18 cellular contexts compared by ENCODE assay signal in the genomic region with DNA sequence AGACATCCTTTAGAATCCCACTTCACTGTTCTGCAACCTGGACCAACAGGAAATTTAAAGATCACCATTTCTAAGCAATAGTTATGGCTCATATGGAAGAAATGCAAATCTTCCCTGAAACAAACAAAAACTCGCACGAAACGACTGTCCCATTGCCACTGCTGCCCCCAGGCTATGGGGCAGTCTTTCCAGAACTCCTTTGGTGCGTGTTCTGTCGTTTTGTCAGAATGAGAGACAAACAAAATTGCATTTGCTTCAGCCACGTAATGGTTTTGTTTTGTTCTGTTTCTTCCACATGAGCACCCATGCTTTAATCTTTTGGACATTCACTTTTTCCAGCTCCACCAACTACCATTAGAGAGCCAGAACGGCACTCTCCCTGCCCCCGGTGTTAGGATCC. TPM values are rescaled to one million over a fixed set of nuclear protein-coding genes. Genes with fewer than 3 reads are reported as not detected.
"Had no signal": no experiment of that assay in that cellular context is flagged by ENCODE, and none has a peak within 500 bp of the region (broad histone marks: within the 10 kb centered on the region; RNA-seq: fewer than 3 reads in every experiment).

No MANE protein-coding gene starts in this region.

- H2AFZ ChIP-seq: hepatocyte, neural progenitor cell, parathyroid adenoma had no signal

- H3K9me3 ChIP-seq: colonic mucosa, psoas muscle, sigmoid colon, testis, tibial nerve had no signal

- H3K4me2 ChIP-seq: hepatocyte, neural progenitor cell had no signal

- H3K4me3 ChIP-seq: colonic mucosa, hepatocyte, neural progenitor cell, psoas muscle, sigmoid colon, skin epidermis, testis, tibial nerve had no signal

- DNase-seq: colonic mucosa; dermis blood vessel endothelial cell; erythroblast; foreskin keratinocyte; naive thymus-derived CD4-positive, alpha-beta T cell; occipital lobe; psoas muscle; stimulated activated CD4-positive, alpha-beta T cell treated with anti-CD3 and anti-CD28 coated beads, Interleukin-2, amount 100 ng/mL, for 24 hours; stimulated activated CD4-positive, alpha-beta T cell treated with anti-CD3 and anti-CD28 coated beads, Interleukin-4, amount 100 ng/mL, for 4 hours; stimulated activated naive B cell treated with anti-CD40 and anti-IgM and Interleukin-4, amounts not matched to agents 10 μg/mL and 1 μg/mL and 100 μg/mL, for 72 hours; stimulated activated naive CD8-positive, alpha-beta T cell treated with anti-CD3 and anti-CD28 coated beads, Interleukin-15, amount 100 ng/mL, for 72 hours; testis had no signal

- H3K27ac ChIP-seq: colonic mucosa, foreskin keratinocyte, hepatocyte, neural progenitor cell, parathyroid adenoma, psoas muscle, sigmoid colon, testis, tibial nerve had no signal

- H3K27me3 ChIP-seq: colonic mucosa, foreskin keratinocyte, hepatocyte, neural progenitor cell, sigmoid colon, testis had no signal

- H3K36me3 ChIP-seq: colonic mucosa, neural progenitor cell, sigmoid colon, tibial nerve had no signal

- H3K9ac ChIP-seq: neural progenitor cell, parathyroid adenoma had no signal

- H3K4me1 ChIP-seq: colonic mucosa, foreskin keratinocyte, parathyroid adenoma, psoas muscle, testis had no signal

RNA-seq across cellular contexts. Expression of gene FBLN1, which starts 10.8 kb away (rescaled TPM):
- polyA plus RNA-seq: naive thymus-derived CD4-positive, alpha-beta T cell had no signal
